In the genomic region with DNA sequence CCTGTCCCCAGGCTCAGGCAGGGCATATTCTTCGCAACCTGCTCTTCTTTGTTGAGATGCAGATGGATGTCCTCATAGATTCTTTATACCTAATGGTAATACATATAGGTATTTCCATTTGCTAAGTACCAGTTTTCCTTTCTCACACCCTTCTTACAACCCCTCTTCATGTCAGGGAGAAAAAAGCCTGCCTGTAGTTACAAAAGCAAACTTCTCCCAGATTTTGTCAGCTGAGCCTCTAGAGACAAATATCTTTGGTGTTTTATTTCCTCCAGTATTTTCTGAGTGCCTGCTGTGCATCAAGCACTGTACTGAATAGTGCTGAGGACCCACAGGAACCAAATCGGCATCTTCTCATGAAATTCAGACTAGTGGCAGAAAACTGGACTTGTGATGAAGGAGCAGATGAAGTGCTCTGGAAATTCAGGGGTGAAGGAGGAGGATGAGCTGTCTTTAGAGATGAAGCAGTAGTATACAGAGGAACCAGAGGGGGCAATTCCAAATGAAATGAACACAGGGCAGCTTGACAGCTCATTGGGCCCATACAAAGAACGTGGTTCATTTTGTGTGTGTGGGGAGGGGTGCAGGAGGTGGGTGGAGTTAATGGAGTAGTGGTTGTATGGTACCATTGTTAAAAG, we compare ENCODE assay signal across 8 cellular contexts. TPM values are rescaled to one million over a fixed set of nuclear protein-coding genes. Genes with fewer than 3 reads are reported as not detected.
DNase-seq lines count a peak whose midpoint lies in the region; ATAC-seq and TF ChIP-seq lines count a peak whose summit lies in the region.

No MANE protein-coding gene starts in this region.

- peak overlapping the region; percentile 87 for H3K27ac Mint-ChIP-seq in activated naive CD8-positive, alpha-beta T cell treated with anti-CD3 and anti-CD28 coated beads, Interleukin-2, amount 10 ng/mL, durations not matched to agents 7 days and 5 days
- H3K27ac Mint-ChIP-seq in memory B cell, result peak overlapping the region; percentile 88

- TF ChIP-seq CTCF in AG10803 (conservative IDR thresholded peaks at IDR 0.05; ENCODE audit: low read length) (no peak), HFF-Myc (IDR thresholded peaks at IDR 0.05; ENCODE audit: low read depth, low read length, missing control alignments) (no peak)

- POLR2A ChIA-PET in activated naive CD8-positive, alpha-beta T cell treated with anti-CD3 and anti-CD28 coated beads, Interleukin-2, amount 10 ng/mL, durations not matched to agents 7 days and 5 days (lab: Charles Lee), result interaction anchor here (0.8 to 3.6 kb wide), 13 partner anchors 9 to 158 kb away, joined by 3 to 19 read pairs (median 3); partner anchors contain the start of genes C1orf50, P3H1 and SLC2A1

- H3K9me3 Mint-ChIP-seq in activated naive CD8-positive, alpha-beta T cell treated with anti-CD3 and anti-CD28 coated beads, Interleukin-2, amount 10 ng/mL, durations not matched to agents 7 days and 5 days, result no peaks in the 10 kb centered on the region
- no peaks in the 10 kb centered on the region for H3K9me3 Mint-ChIP-seq in memory B cell

- H3K36me3 Mint-ChIP-seq in activated naive CD8-positive, alpha-beta T cell treated with anti-CD3 and anti-CD28 coated beads, Interleukin-2, amount 10 ng/mL, durations not matched to agents 7 days and 5 days, result peaks cover 38% of the 10 kb centered on the region
- H3K36me3 Mint-ChIP-seq in memory B cell, result peaks cover 26% of the 10 kb centered on the region

- no peak for ATAC-seq in activated naive CD8-positive, alpha-beta T cell treated with anti-CD3 and anti-CD28 coated beads, Interleukin-2, amount 10 ng/mL, durations not matched to agents 7 days and 5 days (ENCODE audit: low read depth)
- no peak for ATAC-seq in memory B cell (ENCODE audit: low read depth)
- ATAC-seq in GM18867 (IDR thresholded peaks at IDR 0.05; ENCODE audit: unreplicated experiment), result no peak

- no peak for DNase-seq in AG10803 (ENCODE audit: low read depth)
- DNase-seq in HFF-Myc (ENCODE audit: extremely low read depth, low read depth), result no peak
- DNase-seq in activated naive CD8-positive, alpha-beta T cell treated with anti-CD3 and anti-CD28 coated beads, Interleukin-2, amount 10 ng/mL, durations not matched to agents 7 days and 5 days, result no peak
- DNase-seq in memory B cell (ENCODE audit: low spot score in 2 of 2), result no peak
- no peak for DNase-seq in superior temporal gyrus (ENCODE audit: extremely low spot score)
- no peak for DNase-seq in NOMO-1 (lab: John Stamatoyannopoulos, UW; ENCODE audit: unreplicated experiment in 2 of 2)
- DNase-seq in GM19238 (ENCODE audit: insufficient read length, low spot score), result no peak

- H3K4me3 ChIP-seq in AG10803 (ENCODE audit: low read length) (peak overlapping the region; percentile 79), HFF-Myc (replicated peaks; ENCODE audit: low read depth, low read length) (peak overlapping the region; percentile 55)

- peaks cover 43% of the 10 kb centered on the region for H3K4me1 Mint-ChIP-seq in activated naive CD8-positive, alpha-beta T cell treated with anti-CD3 and anti-CD28 coated beads, Interleukin-2, amount 10 ng/mL, durations not matched to agents 7 days and 5 days
- H3K4me1 Mint-ChIP-seq in memory B cell, result peaks cover 32% of the 10 kb centered on the region

- H3K27me3 Mint-ChIP-seq in activated naive CD8-positive, alpha-beta T cell treated with anti-CD3 and anti-CD28 coated beads, Interleukin-2, amount 10 ng/mL, durations not matched to agents 7 days and 5 days, result no peaks in the 10 kb centered on the region
- H3K27me3 Mint-ChIP-seq in memory B cell, result no peaks in the 10 kb centered on the region

- peak overlapping the region; percentile 83 for H3K4me3 Mint-ChIP-seq in activated naive CD8-positive, alpha-beta T cell treated with anti-CD3 and anti-CD28 coated beads, Interleukin-2, amount 10 ng/mL, durations not matched to agents 7 days and 5 days
- H3K4me3 Mint-ChIP-seq in memory B cell, result peak overlapping the region; percentile 88

RNA-seq across cellular contexts. Expression of gene SLC2A1, which starts 33.4 kb away (rescaled TPM):
- total RNA-seq in activated naive CD8-positive, alpha-beta T cell treated with anti-CD3 and anti-CD28 coated beads, Interleukin-2, amount 10 ng/mL, durations not matched to agents 7 days and 5 days, result 10 to 100 TPM; 80.8 to 82.3 TPM
